Comparison of ENCODE assay signal across 8 cellular contexts in genomic region chr3:10344147-10344943, GRCh38. TPM values are rescaled to one million over a fixed set of nuclear protein-coding genes. Genes with fewer than 3 reads are reported as not detected.
DNase-seq lines count a peak whose midpoint lies in the region; TF ChIP-seq lines count a peak whose summit lies in the region.

No MANE protein-coding gene starts in this region.

- H3K36me3 ChIP-seq in A673 (ENCODE audit: insufficient read depth, low read length, poor library complexity, severe bottlenecking): no peaks in the 10 kb centered on the region

- H3K4me3 ChIP-seq in A673 (ENCODE audit: low read depth, low read length, poor library complexity, severe bottlenecking) (no peak overlapping the region), fibroblast of the aortic adventitia (ENCODE audit: low read depth, low read length) (no peak overlapping the region)

- CTCF ChIA-PET in A673 (lab: Charles Lee): interaction anchor here (0.9 kb wide), 1 partner anchor 395 kb away, joined by 3 read pairs; no protein-coding TSS in a partner anchor

- intact Hi-C loops in A673 (cut with micrococcal nuclease; ENCODE audit: unreplicated experiment): loop anchor here (1.0 kb wide), 1 partner anchor 395 kb away; no protein-coding TSS in a partner anchor
- intact Hi-C loops in posterior vena cava (cut with DNase I): no loop called here

- DNase-seq in A673 (ENCODE audit: low spot score) (peak; percentile 60), OCI-M1 (lab: John Stamatoyannopoulos, UW) (peak; percentile 76), fibroblast of the aortic adventitia (ENCODE audit: low read depth) (peak; percentile 60), posterior vena cava (ENCODE audit: low spot score) (peak; percentile 80), NCI-H187 (lab: John Stamatoyannopoulos, UW) (no peak), NCI-H1694 (lab: John Stamatoyannopoulos, UW) (no peak)
- DNase-seq in activated T-helper 1 cell treated with anti-CD3 and anti-CD28 coated beads, Interleukin-2, amount 50 U/mL, for 16 hours (ENCODE audit: low read depth in 1 of 2, low spot score in 1 of 2): peak; percentile 32 to 35

- H3K27ac ChIP-seq in A673 (ENCODE audit: low read depth, low read length, poor library complexity, severe bottlenecking): no peak overlapping the region

- POLR2A ChIA-PET in A673 (lab: Charles Lee; ENCODE audit: low non-redundant PET): no interaction called here

- TF ChIP-seq CTCF in A673 (conservative IDR thresholded peaks at IDR 0.05; ENCODE audit: low read depth, low read length) (peak; percentile 98), GM12874 (IDR thresholded peaks at IDR 0.05; ENCODE audit: insufficient read depth, low read depth, low read length) (peak; percentile 94), fibroblast of the aortic adventitia (IDR thresholded peaks at IDR 0.05; ENCODE audit: insufficient read depth, low read length) (peak; percentile 94)

- no TSS peak for BruUV-seq in A673 (replicated peaks; lab: Mats Ljungman, UMichigan)

- H3K27me3 ChIP-seq in A673 (replicated peaks; ENCODE audit: insufficient read depth, low read depth, low read length, poor library complexity): no peaks in the 10 kb centered on the region

- H3K4me1 ChIP-seq in A673 (ENCODE audit: insufficient read depth, low read length, poor library complexity, severe bottlenecking): no peaks in the 10 kb centered on the region

- no peaks in the 10 kb centered on the region for H3K9me3 ChIP-seq in A673 (ENCODE audit: low read depth, low read length, poor library complexity, severe bottlenecking)

RNA-seq across cellular contexts. Expression of gene SEC13, which starts 23.4 kb away (rescaled TPM):
- total RNA-seq in A673 (2021) (160 and 174 TPM in 2 replicates), fibroblast of the aortic adventitia (ENCODE audit: low replicate concordance) (94.8 and 164 TPM in 2 replicates), posterior vena cava (10 to 100 TPM; 85.9 to 86.3 TPM)

RNA-seq across cellular contexts. Expression of gene GHRL, which starts 51.6 kb away (rescaled TPM):
- total RNA-seq in A673 (2021): 1.0 and 2.0 TPM in 2 replicates
- not detected in 2 replicates for total RNA-seq in fibroblast of the aortic adventitia (ENCODE audit: low replicate concordance)
- total RNA-seq in posterior vena cava: 1 to 10 TPM; 1.0 to 1.2 TPM

Comparison
In these comparisons a context has a peak if more than half of its experiments do, and no peak if none do; other contexts are left out.
1. DNase-seq: peak in A673 (single experiment), OCI-M1 (single experiment), activated T-helper 1 cell treated with anti-CD3 and anti-CD28 coated beads, Interleukin-2, amount 50 U/mL, for 16 hours (2 of 2), fibroblast of the aortic adventitia (single experiment) and posterior vena cava (single experiment); none in NCI-H187 (0 of 2) and NCI-H1694 (single experiment).
2. Peak in every context shown above with its lines, with median percentiles within 50 percentile points of each other: CTCF ChIP-seq.